In the genomic region with DNA sequence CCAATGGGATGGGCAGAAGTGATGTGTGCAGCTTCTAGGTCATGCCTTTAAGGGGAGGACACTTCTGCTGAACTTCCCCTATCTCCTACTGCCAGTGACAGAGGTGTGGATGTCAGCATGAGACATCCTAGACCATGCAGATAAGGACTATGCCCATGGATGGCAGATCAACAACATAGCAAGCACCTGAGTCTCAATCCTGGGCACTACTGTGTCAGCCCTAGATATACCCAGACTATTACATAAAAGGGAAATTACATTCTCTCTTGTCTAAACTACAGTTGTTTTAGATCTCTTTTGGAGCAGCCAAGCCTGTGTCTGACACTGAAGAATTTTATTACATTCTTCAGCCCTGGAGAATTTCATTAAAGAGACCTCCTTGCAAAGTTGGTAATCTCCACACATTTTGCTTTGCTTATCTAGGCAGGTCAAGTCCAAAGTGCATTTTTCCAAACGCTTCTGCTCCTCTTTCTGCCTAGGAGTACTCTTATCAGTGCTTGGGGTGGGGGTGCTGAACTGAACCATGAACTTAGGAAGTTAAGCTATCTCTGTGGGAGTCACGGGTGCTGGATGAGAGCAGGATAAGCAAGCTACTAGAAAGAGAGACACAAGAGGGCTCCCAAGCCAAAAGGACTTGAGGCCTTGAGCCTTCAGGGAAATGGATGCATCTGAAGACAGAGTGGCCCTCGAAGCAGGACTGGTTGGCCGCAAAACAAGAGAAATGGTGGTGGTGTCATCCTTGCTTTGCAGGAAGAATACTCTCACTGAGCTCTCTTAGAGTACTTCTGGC, we compare ENCODE assay signal across 17 cellular contexts.
DNase-seq lines count a peak whose midpoint lies in the region; ATAC-seq and TF ChIP-seq lines count a peak whose summit lies in the region.
"Had no signal": no experiment of that assay in that cellular context is flagged by ENCODE, and none has a peak within 500 bp of the region (broad histone marks: within the 10 kb centered on the region; RNA-seq: fewer than 3 reads in every experiment).

No MANE protein-coding gene starts in this region.

- H3K27me3 ChIP-seq in Caco-2 (replicated peaks; ENCODE audit: control insufficient read depth, insufficient read depth, low read length), result no peaks in the 10 kb centered on the region

- peak; percentile 86 to 91 for DNase-seq in Caco-2
- DNase-seq in OCI-M1 (lab: John Stamatoyannopoulos, UW), result peak; percentile 49
- peak; percentile 4 for DNase-seq in fibroblast of villous mesenchyme (ENCODE audit: low read depth)
- DNase-seq in mucosa of descending colon, result no peak
- no peak for DNase-seq in SW 1271 (lab: John Stamatoyannopoulos, UW)
- DNase-seq in ACHN, result no peak
- DNase-seq: CD4-positive, CD25-positive, alpha-beta regulatory T cell; EL; HFFc6; IMR-90; Kasumi-1; NCI-H1417 treated with DMSO at 0.1 percent for 48 hours; NCI-H2029 treated with DMSO at 0.1 percent for 48 hours; NCI-H2171 treated with DMSO at 0.1 percent for 48 hours; NCI-H510A; NCI-H82 had no signal

- H3K4me1 ChIP-seq in Caco-2 (peaks cover 21% of the 10 kb centered on the region), mucosa of descending colon (ENCODE audit: low read depth) (no peaks in the 10 kb centered on the region)

- in situ Hi-C loops in ACHN (cut with HindIII; ENCODE audit: low pct_ligation_motif_present, low pct_unique_long_range_greater_than_20kb, low sequenced_read_pairs), result loop anchor here (25.0 kb wide), 1 partner anchor 265 kb away; no protein-coding TSS in a partner anchor

- POLR2A ChIA-PET in Caco-2 (lab: Charles Lee), result interaction anchor here (0.5 to 0.6 kb wide), 2 partner anchors 50 to 300 kb away, joined by 3 to 9 read pairs; partner anchors contain the start of gene ACTR2

- CTCF ChIA-PET in Caco-2 (lab: Charles Lee), result interaction anchor here (0.9 to 1.5 kb wide), 5 partner anchors 21 to 208 kb away, joined by 3 to 8 read pairs (median 4); no protein-coding TSS in a partner anchor

- H3K36me3 Mint-ChIP-seq in Caco-2 (ENCODE audit: insufficient read depth, unreplicated experiment), result no peaks in the 10 kb centered on the region
- H3K36me3 Mint-ChIP-seq: CD4-positive, CD25-positive, alpha-beta regulatory T cell had no signal

- H3K9me3 Mint-ChIP-seq in Caco-2 (ENCODE audit: unreplicated experiment), result peaks cover 10% of the 10 kb centered on the region
- H3K9me3 Mint-ChIP-seq: HFFc6 had no signal

- no peak overlapping the region for H3K4me3 ChIP-seq in Caco-2 (ENCODE audit: low read depth, low read length)
- no peak overlapping the region for H3K4me3 ChIP-seq in fibroblast of villous mesenchyme (ENCODE audit: low read depth, low read length)
- H3K4me3 ChIP-seq in mucosa of descending colon, result no peak overlapping the region

- peaks cover 28% of the 10 kb centered on the region for H3K4me1 Mint-ChIP-seq in Caco-2 (ENCODE audit: low read depth, unreplicated experiment)
- H3K4me1 Mint-ChIP-seq: CD4-positive, CD25-positive, alpha-beta regulatory T cell had no signal

- H3K4me3 Mint-ChIP-seq in Caco-2 (ENCODE audit: unreplicated experiment), result no peak overlapping the region
- H3K4me3 Mint-ChIP-seq: CD4-positive, CD25-positive, alpha-beta regulatory T cell; HFFc6 had no signal

- peak in 1 of 2 experiments; percentile 31 for TF ChIP-seq CTCF in Caco-2 (IDR thresholded peaks at IDR 0.05; ENCODE audit: insufficient read depth in 1 of 2, low read depth in 1 of 2, low read length in 1 of 2, severe bottlenecking in 1 of 2, unreplicated experiment in 1 of 2)
- no peak for TF ChIP-seq CTCF in fibroblast of villous mesenchyme (IDR thresholded peaks at IDR 0.05; ENCODE audit: insufficient read depth, low read depth, low read length)
- no peak for TF ChIP-seq CTCF in mucosa of descending colon (IDR thresholded peaks at IDR 0.05)

- no peaks in the 10 kb centered on the region for H3K36me3 ChIP-seq in Caco-2 (ENCODE audit: control insufficient read depth, insufficient read depth, low read length)
- no peaks in the 10 kb centered on the region for H3K36me3 ChIP-seq in mucosa of descending colon (ENCODE audit: low read depth)

- no TSS peak for BruUV-seq in Caco-2 (replicated peaks; lab: Mats Ljungman, UMichigan)

- peak; percentile 13 for ATAC-seq in mucosa of descending colon
- ATAC-seq in GM18858 (IDR thresholded peaks at IDR 0.05; ENCODE audit: unreplicated experiment), result no peak

- intact Hi-C loops in Caco-2 (cut with micrococcal nuclease; ENCODE audit: unreplicated experiment), result loop anchor here (1.0 to 2.0 kb wide), 4 partner anchors 26 to 91 kb away; no protein-coding TSS in a partner anchor
- intact Hi-C loops in mucosa of descending colon (cut with DNase I, micrococcal nuclease), result no loop called here

- no peaks in the 10 kb centered on the region for H3K27me3 Mint-ChIP-seq in Caco-2 (ENCODE audit: insufficient read depth, unreplicated experiment)

- no peaks in the 10 kb centered on the region for H3K9me3 ChIP-seq in Caco-2
- H3K9me3 ChIP-seq in mucosa of descending colon, result no peaks in the 10 kb centered on the region

- H3K27ac Mint-ChIP-seq in Caco-2 (ENCODE audit: unreplicated experiment), result no peak overlapping the region
- H3K27ac Mint-ChIP-seq: CD4-positive, CD25-positive, alpha-beta regulatory T cell; HFFc6 had no signal

Comparison
In these comparisons a context has a peak if more than half of its experiments do, and no peak if none do; other contexts are left out.
1. DNase-seq: peak in Caco-2 (2 of 2), OCI-M1 (single experiment) and fibroblast of villous mesenchyme (single experiment); none in mucosa of descending colon (0 of 3), SW 1271 (0 of 2) and ACHN (single experiment).